Comparison of ENCODE assay signal across 1 cellular context in the genomic region with DNA sequence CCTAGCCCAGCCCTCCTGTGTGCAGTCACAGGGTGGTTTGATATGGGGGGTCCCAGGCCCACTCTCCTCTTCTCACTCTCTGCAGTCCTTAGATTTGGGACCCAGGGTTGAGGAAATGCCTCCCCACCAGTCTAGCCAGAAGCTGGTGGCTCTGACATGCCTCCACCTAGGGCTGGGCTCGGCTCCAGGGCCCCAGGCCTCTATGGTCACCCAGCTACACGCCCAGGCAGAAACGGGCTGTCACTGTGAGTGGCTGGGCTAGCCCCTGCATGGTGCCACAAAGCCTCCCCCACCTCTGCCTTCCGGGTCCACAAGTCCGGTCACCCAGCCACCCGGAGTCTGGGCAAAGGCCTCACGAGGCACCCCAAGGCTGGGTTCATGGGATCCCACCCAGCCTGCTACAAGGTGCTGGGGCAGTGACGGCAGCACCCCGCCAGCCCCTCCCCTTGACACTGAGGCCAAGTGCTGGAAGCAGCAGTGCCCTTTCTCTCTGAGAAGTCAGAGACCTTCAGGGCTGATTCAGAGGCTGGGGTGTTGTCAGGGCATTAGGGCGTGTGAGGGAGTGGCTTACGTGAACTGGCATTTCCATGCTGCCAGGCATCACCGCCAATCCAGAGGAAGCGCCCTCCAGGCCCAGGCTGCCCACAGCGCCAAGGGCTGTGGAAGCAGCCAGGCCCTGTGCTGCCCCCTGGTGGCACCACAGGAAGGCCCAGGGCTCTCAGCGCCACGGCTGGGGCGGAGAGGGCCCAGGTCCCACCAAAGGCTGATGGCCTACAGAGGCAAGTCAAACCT.
TF ChIP-seq lines count a peak whose summit lies in the region.

No MANE protein-coding gene starts in this region.

TF ChIP-seq in K562, 482 proteins besides CTCF, POLR2A, EP300 and RAD21 (continued from another document and continues in another):
- TF ChIP-seq ZBTB40 (IDR thresholded peaks at IDR 0.05): no peak
- TF ChIP-seq ZBTB40 (CRISPR knock-in tag; IDR thresholded peaks at IDR 0.05): no peak
- TF ChIP-seq ZBED1 (IDR thresholded peaks at IDR 0.05): no peak
- TF ChIP-seq ARID2 (IDR thresholded peaks at IDR 0.05): peak; percentile 22; the same call in 1 of the 2 replicates
- no peak for TF ChIP-seq PPARD (CRISPR knock-in tag; IDR thresholded peaks at IDR 0.05)
- TF ChIP-seq ZNF143 (CRISPR knock-in tag; IDR thresholded peaks at IDR 0.05): no peak
- no peak for TF ChIP-seq KHSRP (IDR thresholded peaks at IDR 0.05)
- TF ChIP-seq TEAD2 (tag; IDR thresholded peaks at IDR 0.05): no peak
- no peak for TF ChIP-seq RHOXF2B (CRISPR knock-in tag; conservative IDR thresholded peaks at IDR 0.05)
- TF ChIP-seq ZNF778 (CRISPR knock-in tag; IDR thresholded peaks at IDR 0.05): no peak
- TF ChIP-seq, protein P1, sequence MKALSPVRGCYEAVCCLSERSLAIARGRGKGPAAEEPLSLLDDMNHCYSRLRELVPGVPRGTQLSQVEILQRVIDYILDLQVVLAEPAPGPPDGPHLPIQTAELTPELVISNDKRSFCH (CRISPR knock-in tag; IDR thresholded peaks at IDR 0.05): no peak
- TF ChIP-seq, protein P1 (tag; IDR thresholded peaks at IDR 0.05): no peak
- peak; percentile 53; the same call in 1 of the 2 replicates for TF ChIP-seq ZBTB7A (IDR thresholded peaks at IDR 0.05; ENCODE audit: borderline replicate concordance, control insufficient read depth, low read depth, low read length)
- TF ChIP-seq MAFG (tag; conservative IDR thresholded peaks at IDR 0.05): no peak
- TF ChIP-seq MECOM (CRISPR knock-in tag; IDR thresholded peaks at IDR 0.05): no peak
- TF ChIP-seq, protein P2, sequence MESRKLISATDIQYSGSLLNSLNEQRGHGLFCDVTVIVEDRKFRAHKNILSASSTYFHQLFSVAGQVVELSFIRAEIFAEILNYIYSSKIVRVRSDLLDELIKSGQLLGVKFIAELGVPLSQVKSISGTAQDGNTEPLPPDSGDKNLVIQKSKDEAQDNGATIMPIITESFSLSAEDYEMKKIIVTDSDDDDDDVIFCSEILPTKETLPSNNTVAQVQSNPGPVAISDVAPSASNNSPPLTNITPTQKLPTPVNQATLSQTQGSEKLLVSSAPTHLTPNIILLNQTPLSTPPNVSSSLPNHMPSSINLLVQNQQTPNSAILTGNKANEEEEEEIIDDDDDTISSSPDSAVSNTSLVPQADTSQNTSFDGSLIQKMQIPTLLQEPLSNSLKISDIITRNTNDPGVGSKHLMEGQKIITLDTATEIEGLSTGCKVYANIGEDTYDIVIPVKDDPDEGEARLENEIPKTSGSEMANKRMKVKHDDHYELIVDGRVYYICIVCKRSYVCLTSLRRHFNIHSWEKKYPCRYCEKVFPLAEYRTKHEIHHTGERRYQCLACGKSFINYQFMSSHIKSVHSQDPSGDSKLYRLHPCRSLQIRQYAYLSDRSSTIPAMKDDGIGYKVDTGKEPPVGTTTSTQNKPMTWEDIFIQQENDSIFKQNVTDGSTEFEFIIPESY (CRISPR knock-in tag; IDR thresholded peaks at IDR 0.05): peak; percentile 97
- TF ChIP-seq NFATC3 (IDR thresholded peaks at IDR 0.05): no peak
- TF ChIP-seq, protein P3, sequence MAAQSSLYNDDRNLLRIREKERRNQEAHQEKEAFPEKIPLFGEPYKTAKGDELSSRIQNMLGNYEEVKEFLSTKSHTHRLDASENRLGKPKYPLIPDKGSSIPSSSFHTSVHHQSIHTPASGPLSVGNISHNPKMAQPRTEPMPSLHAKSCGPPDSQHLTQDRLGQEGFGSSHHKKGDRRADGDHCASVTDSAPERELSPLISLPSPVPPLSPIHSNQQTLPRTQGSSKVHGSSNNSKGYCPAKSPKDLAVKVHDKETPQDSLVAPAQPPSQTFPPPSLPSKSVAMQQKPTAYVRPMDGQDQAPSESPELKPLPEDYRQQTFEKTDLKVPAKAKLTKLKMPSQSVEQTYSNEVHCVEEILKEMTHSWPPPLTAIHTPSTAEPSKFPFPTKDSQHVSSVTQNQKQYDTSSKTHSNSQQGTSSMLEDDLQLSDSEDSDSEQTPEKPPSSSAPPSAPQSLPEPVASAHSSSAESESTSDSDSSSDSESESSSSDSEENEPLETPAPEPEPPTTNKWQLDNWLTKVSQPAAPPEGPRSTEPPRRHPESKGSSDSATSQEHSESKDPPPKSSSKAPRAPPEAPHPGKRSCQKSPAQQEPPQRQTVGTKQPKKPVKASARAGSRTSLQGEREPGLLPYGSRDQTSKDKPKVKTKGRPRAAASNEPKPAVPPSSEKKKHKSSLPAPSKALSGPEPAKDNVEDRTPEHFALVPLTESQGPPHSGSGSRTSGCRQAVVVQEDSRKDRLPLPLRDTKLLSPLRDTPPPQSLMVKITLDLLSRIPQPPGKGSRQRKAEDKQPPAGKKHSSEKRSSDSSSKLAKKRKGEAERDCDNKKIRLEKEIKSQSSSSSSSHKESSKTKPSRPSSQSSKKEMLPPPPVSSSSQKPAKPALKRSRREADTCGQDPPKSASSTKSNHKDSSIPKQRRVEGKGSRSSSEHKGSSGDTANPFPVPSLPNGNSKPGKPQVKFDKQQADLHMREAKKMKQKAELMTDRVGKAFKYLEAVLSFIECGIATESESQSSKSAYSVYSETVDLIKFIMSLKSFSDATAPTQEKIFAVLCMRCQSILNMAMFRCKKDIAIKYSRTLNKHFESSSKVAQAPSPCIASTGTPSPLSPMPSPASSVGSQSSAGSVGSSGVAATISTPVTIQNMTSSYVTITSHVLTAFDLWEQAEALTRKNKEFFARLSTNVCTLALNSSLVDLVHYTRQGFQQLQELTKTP (IDR thresholded peaks at IDR 0.05; ENCODE audit: low read depth in 1 of 2, partially characterized antibody in 2 of 2): no peak
- no peak for TF ChIP-seq NR4A1 (CRISPR knock-in tag; IDR thresholded peaks at IDR 0.05)
- peak; percentile 51; the same call in 1 of the 2 replicates for TF ChIP-seq NR4A1 (tag; IDR thresholded peaks at IDR 0.05)
- TF ChIP-seq MYC (IDR thresholded peaks at IDR 0.05; ENCODE audit: low read depth, low read length): no peak
- peak; percentile 57; the same call in 1 of the 2 replicates for TF ChIP-seq MYC (CRISPR knock-in tag; IDR thresholded peaks at IDR 0.05; ENCODE audit: borderline replicate concordance, low read depth)
- no peak for TF ChIP-seq ZNF324 (CRISPR knock-in tag; IDR thresholded peaks at IDR 0.05)
- TF ChIP-seq, protein P4, sequence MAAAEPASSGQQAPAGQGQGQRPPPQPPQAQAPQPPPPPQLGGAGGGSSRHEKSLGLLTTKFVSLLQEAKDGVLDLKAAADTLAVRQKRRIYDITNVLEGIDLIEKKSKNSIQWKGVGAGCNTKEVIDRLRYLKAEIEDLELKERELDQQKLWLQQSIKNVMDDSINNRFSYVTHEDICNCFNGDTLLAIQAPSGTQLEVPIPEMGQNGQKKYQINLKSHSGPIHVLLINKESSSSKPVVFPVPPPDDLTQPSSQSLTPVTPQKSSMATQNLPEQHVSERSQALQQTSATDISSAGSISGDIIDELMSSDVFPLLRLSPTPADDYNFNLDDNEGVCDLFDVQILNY (CRISPR knock-in tag; IDR thresholded peaks at IDR 0.05): no peak
- no peak for TF ChIP-seq KAT2B (IDR thresholded peaks at IDR 0.05; ENCODE audit: low read depth, low read length)
- TF ChIP-seq, protein P5, sequence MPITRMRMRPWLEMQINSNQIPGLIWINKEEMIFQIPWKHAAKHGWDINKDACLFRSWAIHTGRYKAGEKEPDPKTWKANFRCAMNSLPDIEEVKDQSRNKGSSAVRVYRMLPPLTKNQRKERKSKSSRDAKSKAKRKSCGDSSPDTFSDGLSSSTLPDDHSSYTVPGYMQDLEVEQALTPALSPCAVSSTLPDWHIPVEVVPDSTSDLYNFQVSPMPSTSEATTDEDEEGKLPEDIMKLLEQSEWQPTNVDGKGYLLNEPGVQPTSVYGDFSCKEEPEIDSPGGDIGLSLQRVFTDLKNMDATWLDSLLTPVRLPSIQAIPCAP (CRISPR knock-in tag; IDR thresholded peaks at IDR 0.05; ENCODE audit: borderline replicate concordance): no peak
- TF ChIP-seq U2AF1 (optimal IDR thresholded peaks at IDR 0.05; ENCODE audit: low read depth, low read length): no peak
- TF ChIP-seq ZBTB1 (CRISPR knock-in tag; IDR thresholded peaks at IDR 0.05; ENCODE audit: borderline replicate concordance, low read depth): no peak
- no peak for TF ChIP-seq SIRT6 (IDR thresholded peaks at IDR 0.05; ENCODE audit: low read depth, low read length)
- TF ChIP-seq SMARCE1 (IDR thresholded peaks at IDR 0.05): no peak
- no peak for TF ChIP-seq PRMT5 (CRISPR knock-in tag; IDR thresholded peaks at IDR 0.05)
- TF ChIP-seq MCM5 (IDR thresholded peaks at IDR 0.05; ENCODE audit: low read depth): no peak
- no peak for TF ChIP-seq STAT5B (CRISPR knock-in tag; IDR thresholded peaks at IDR 0.05)
- TF ChIP-seq EGR1 (conservative IDR thresholded peaks at IDR 0.05): no peak
- peak; percentile 81 for TF ChIP-seq HNRNPL (IDR thresholded peaks at IDR 0.05; ENCODE audit: low read depth, low read length)
- no peak for TF ChIP-seq ZNF431 (CRISPR knock-in tag; IDR thresholded peaks at IDR 0.05)
- peak; percentile 35; the same call in 1 of the 2 replicates for TF ChIP-seq CXXC5 (CRISPR knock-in tag; IDR thresholded peaks at IDR 0.05)
- no peak; the same call in none of the 2 replicates for TF ChIP-seq NKRF (IDR thresholded peaks at IDR 0.05; ENCODE audit: borderline replicate concordance)
- TF ChIP-seq, protein P6, sequence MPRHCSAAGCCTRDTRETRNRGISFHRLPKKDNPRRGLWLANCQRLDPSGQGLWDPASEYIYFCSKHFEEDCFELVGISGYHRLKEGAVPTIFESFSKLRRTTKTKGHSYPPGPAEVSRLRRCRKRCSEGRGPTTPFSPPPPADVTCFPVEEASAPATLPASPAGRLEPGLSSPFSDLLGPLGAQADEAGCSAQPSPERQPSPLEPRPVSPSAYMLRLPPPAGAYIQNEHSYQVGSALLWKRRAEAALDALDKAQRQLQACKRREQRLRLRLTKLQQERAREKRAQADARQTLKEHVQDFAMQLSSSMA (CRISPR knock-in tag; IDR thresholded peaks at IDR 0.05): no peak
- TF ChIP-seq NCOA4 (IDR thresholded peaks at IDR 0.05; ENCODE audit: partially characterized antibody): no peak
- TF ChIP-seq NELFE (IDR thresholded peaks at IDR 0.05; ENCODE audit: insufficient read depth, insufficient read length): no peak
- no peak for TF ChIP-seq ZNF785 (CRISPR knock-in tag; IDR thresholded peaks at IDR 0.05)
